Comparison of ENCODE assay signal across 13 cellular contexts in the genomic region with DNA sequence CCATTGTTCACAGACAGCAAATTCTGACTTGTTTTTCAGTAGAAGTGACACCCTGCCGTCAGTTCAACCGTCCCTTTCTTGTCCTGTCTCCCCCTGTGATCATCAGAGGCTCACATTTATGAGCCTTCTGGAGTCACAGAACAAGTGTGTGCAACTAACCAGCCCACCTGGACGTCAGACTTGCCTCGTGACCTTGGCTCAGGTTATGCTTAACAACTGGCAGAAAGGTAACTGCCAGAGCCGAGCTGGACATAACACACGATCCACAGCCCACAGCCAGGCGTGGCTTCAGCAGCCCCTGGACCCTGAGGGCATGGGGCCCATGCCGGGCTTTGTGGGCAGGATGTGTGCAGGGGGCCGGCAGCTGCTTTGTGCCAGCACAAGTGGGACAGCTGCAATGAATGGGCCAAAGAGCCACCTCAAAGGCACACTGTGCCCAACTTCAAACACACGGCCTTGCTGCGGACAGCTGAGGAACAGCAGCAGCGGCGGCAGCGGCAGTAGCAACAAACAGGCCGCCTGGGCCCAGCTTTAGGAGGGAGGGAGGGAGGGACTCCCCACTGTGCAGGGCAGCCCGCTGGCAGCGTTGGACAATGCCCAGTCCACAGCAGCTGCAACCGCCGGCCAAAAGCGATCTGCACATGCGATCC.
DNase-seq lines count a peak whose midpoint lies in the region; ATAC-seq and TF ChIP-seq lines count a peak whose summit lies in the region.
"Had no signal": no experiment of that assay in that cellular context is flagged by ENCODE, and none has a peak within 500 bp of the region (broad histone marks: within the 10 kb centered on the region; RNA-seq: fewer than 3 reads in every experiment).

No MANE protein-coding gene starts in this region.

- H2AFZ ChIP-seq in GM23338: peak overlapping the region; percentile 91

- H3K9me2 ChIP-seq in GM23338 (ENCODE audit: insufficient read depth): no peaks in the 10 kb centered on the region

- H4K20me1 ChIP-seq in GM23338 (replicated peaks; ENCODE audit: insufficient read depth): no peaks in the 10 kb centered on the region

- no peaks in the 10 kb centered on the region for H3K4me1 ChIP-seq in GM23338 (ENCODE audit: insufficient read depth)
- H3K4me1 ChIP-seq: thyroid gland had no signal

- H3K36me3 Mint-ChIP-seq in GM23338 (ENCODE audit: low read depth) (no peaks in the 10 kb centered on the region), immature natural killer cell (no peaks in the 10 kb centered on the region)
- H3K36me3 Mint-ChIP-seq in activated T-cell treated with anti-CD3 and anti-CD28 coated beads, Interleukin-2, amount 50 U/mL, for 4 hours (ENCODE audit: insufficient read depth): no peaks in the 10 kb centered on the region
- no peaks in the 10 kb centered on the region for H3K36me3 Mint-ChIP-seq in activated CD8-positive, alpha-beta T cell treated with anti-CD3 and anti-CD28 coated beads for 36 hours (ENCODE audit: low read depth)
- H3K36me3 Mint-ChIP-seq: T-cell had no signal

- H3K4me2 ChIP-seq in GM23338: no peak overlapping the region

- H3F3A ChIP-seq in GM23338 (replicated peaks; ENCODE audit: low read depth): no peaks in the 10 kb centered on the region

- intact Hi-C loops in activated CD8-positive, alpha-beta T cell treated with anti-CD3 and anti-CD28 coated beads for 36 hours (cut with micrococcal nuclease): no loop called here

- in situ Hi-C loops in ACHN (cut with HindIII; ENCODE audit: low pct_ligation_motif_present, low pct_unique_long_range_greater_than_20kb, low sequenced_read_pairs): no loop called here

- peak; percentile 72 for ATAC-seq in GM23338
- ATAC-seq in activated T-cell treated with anti-CD3 and anti-CD28 coated beads, Interleukin-2, amount 50 U/mL, for 4 hours: no peak
- ATAC-seq in activated CD8-positive, alpha-beta T cell treated with anti-CD3 and anti-CD28 coated beads for 36 hours: no peak
- ATAC-seq: activated CD8-positive, alpha-beta T cell treated with anti-CD3 and anti-CD28 coated beads, Interleukin-2, amount 10 ng/mL, durations not matched to agents 7 days and 5 days; activated naive CD8-positive, alpha-beta T cell treated with anti-CD3 and anti-CD28 coated beads, Interleukin-2, amount 50 U/mL, for 24 hours; T-cell had no signal

- no peaks in the 10 kb centered on the region for H3K27me3 ChIP-seq in GM23338 (ENCODE audit: insufficient read depth)
- H3K27me3 ChIP-seq: thyroid gland had no signal

- H3K27ac Mint-ChIP-seq in GM23338 (no peak overlapping the region), immature natural killer cell (no peak overlapping the region)
- no peak overlapping the region for H3K27ac Mint-ChIP-seq in activated CD8-positive, alpha-beta T cell treated with anti-CD3 and anti-CD28 coated beads for 36 hours
- H3K27ac Mint-ChIP-seq: activated CD8-positive, alpha-beta T cell treated with anti-CD3 and anti-CD28 coated beads, Interleukin-2, amount 10 ng/mL, durations not matched to agents 7 days and 5 days; activated naive CD8-positive, alpha-beta T cell treated with anti-CD3 and anti-CD28 coated beads, Interleukin-2, amount 50 U/mL, for 24 hours; T-cell had no signal

- H3K27me3 Mint-ChIP-seq in GM23338 (ENCODE audit: insufficient read depth, low read depth, poor library complexity) (peaks cover 2% of the 10 kb centered on the region), immature natural killer cell (ENCODE audit: low read depth in 3 of 3) (peaks cover 2 to 6% (median 2%) of the 10 kb centered on the region in 3 donors)
- peaks cover 3% of the 10 kb centered on the region for H3K27me3 Mint-ChIP-seq in activated T-cell treated with anti-CD3 and anti-CD28 coated beads, Interleukin-2, amount 50 U/mL, for 4 hours (ENCODE audit: low read depth)
- no peaks in the 10 kb centered on the region for H3K27me3 Mint-ChIP-seq in activated CD8-positive, alpha-beta T cell treated with anti-CD3 and anti-CD28 coated beads for 36 hours
- H3K27me3 Mint-ChIP-seq: activated naive CD8-positive, alpha-beta T cell treated with anti-CD3 and anti-CD28 coated beads, Interleukin-2, amount 50 U/mL, for 24 hours; T-cell had no signal

- H3K9me3 Mint-ChIP-seq in GM23338: no peaks in the 10 kb centered on the region; the same call in 2 of the 3 replicates
- H3K9me3 Mint-ChIP-seq in immature natural killer cell: no peaks in the 10 kb centered on the region
- no peaks in the 10 kb centered on the region for H3K9me3 Mint-ChIP-seq in activated T-cell treated with anti-CD3 and anti-CD28 coated beads, Interleukin-2, amount 50 U/mL, for 4 hours
- no peaks in the 10 kb centered on the region for H3K9me3 Mint-ChIP-seq in activated CD8-positive, alpha-beta T cell treated with anti-CD3 and anti-CD28 coated beads for 36 hours
- H3K9me3 Mint-ChIP-seq: activated naive CD8-positive, alpha-beta T cell treated with anti-CD3 and anti-CD28 coated beads, Interleukin-2, amount 50 U/mL, for 24 hours; T-cell had no signal

- no peak overlapping the region for H3K4me3 ChIP-seq in GM23338
- H3K4me3 ChIP-seq: thyroid gland had no signal

- CTCF ChIA-PET in activated CD8-positive, alpha-beta T cell treated with anti-CD3 and anti-CD28 coated beads for 36 hours (lab: Charles Lee): interaction anchor here (0.8 kb wide), 1 partner anchor 144 kb away, joined by 3 read pairs; no protein-coding TSS in a partner anchor

- H3K36me3 ChIP-seq in GM23338 (ENCODE audit: insufficient read depth): no peaks in the 10 kb centered on the region
- H3K36me3 ChIP-seq: thyroid gland had no signal

- no peak overlapping the region for H3K27ac ChIP-seq in GM23338 (ENCODE audit: low read depth)
- H3K27ac ChIP-seq: thyroid gland had no signal

- H3K79me2 ChIP-seq in GM23338 (replicated peaks; ENCODE audit: insufficient read depth): no peaks in the 10 kb centered on the region

- H3K4me1 Mint-ChIP-seq in GM23338 (no peaks in the 10 kb centered on the region; the same call in 2 of the 3 replicates), immature natural killer cell (peaks cover 0 to 5% of the 10 kb centered on the region in 2 donors)
- H3K4me1 Mint-ChIP-seq in activated T-cell treated with anti-CD3 and anti-CD28 coated beads, Interleukin-2, amount 50 U/mL, for 4 hours (ENCODE audit: low read depth): no peaks in the 10 kb centered on the region
- no peaks in the 10 kb centered on the region for H3K4me1 Mint-ChIP-seq in activated CD8-positive, alpha-beta T cell treated with anti-CD3 and anti-CD28 coated beads for 36 hours (ENCODE audit: low read depth)
- H3K4me1 Mint-ChIP-seq: T-cell had no signal

- TF ChIP-seq CTCF in GM23338 (conservative IDR thresholded peaks at IDR 0.05; ENCODE audit: low read depth in 2 of 2): no peak
- TF ChIP-seq CTCF in activated CD8-positive, alpha-beta T cell treated with anti-CD3 and anti-CD28 coated beads for 36 hours (IDR thresholded peaks at IDR 0.05): no peak

- no peak overlapping the region for H3K4me3 Mint-ChIP-seq in GM23338
- H3K4me3 Mint-ChIP-seq in immature natural killer cell: no peak overlapping the region
- H3K4me3 Mint-ChIP-seq in activated T-cell treated with anti-CD3 and anti-CD28 coated beads, Interleukin-2, amount 50 U/mL, for 4 hours: no peak overlapping the region
- no peak overlapping the region for H3K4me3 Mint-ChIP-seq in activated CD8-positive, alpha-beta T cell treated with anti-CD3 and anti-CD28 coated beads for 36 hours
- H3K4me3 Mint-ChIP-seq: activated CD8-positive, alpha-beta T cell treated with anti-CD3 and anti-CD28 coated beads, Interleukin-2, amount 10 ng/mL, durations not matched to agents 7 days and 5 days; activated naive CD8-positive, alpha-beta T cell treated with anti-CD3 and anti-CD28 coated beads, Interleukin-2, amount 50 U/mL, for 24 hours; T-cell had no signal

- DNase-seq in GM23338 (ENCODE audit: low spot score) (peak; percentile 27), SK-N-DZ (ENCODE audit: low spot score) (peak; percentile 4), immature natural killer cell (peak in 2 of 3 donors; percentile 7 to 15), putamen (ENCODE audit: low spot score) (peak; percentile 76), ACHN (no peak), NOMO-1 treated with dmso at 0.1 percent for 144 hours (lab: John Stamatoyannopoulos, UW; ENCODE audit: unreplicated experiment) (no peak)
- DNase-seq in activated T-cell treated with anti-CD3 and anti-CD28 coated beads, Interleukin-2, amount 50 U/mL, for 4 hours: no peak
- no peak for DNase-seq in activated CD8-positive, alpha-beta T cell treated with anti-CD3 and anti-CD28 coated beads for 36 hours
- DNase-seq: activated CD8-positive, alpha-beta T cell treated with anti-CD3 and anti-CD28 coated beads, Interleukin-2, amount 10 ng/mL, durations not matched to agents 7 days and 5 days; activated naive CD8-positive, alpha-beta T cell treated with anti-CD3 and anti-CD28 coated beads, Interleukin-2, amount 50 U/mL, for 24 hours; MM.1S; T-cell; thyroid gland had no signal

- POLR2A ChIA-PET in activated CD8-positive, alpha-beta T cell treated with anti-CD3 and anti-CD28 coated beads for 36 hours (lab: Charles Lee): no interaction called here

TF ChIP-seq in GM23338, 12 proteins besides CTCF, POLR2A, EP300 and RAD21 (continues in another document):
- no peak for TF ChIP-seq ZNF331 (CRISPR knock-in tag; IDR thresholded peaks at IDR 0.05; ENCODE audit: low read depth)

Comparison
In these comparisons a context has a peak if more than half of its experiments do, and no peak if none do; other contexts are left out.
1. DNase-seq: peak in GM23338 (single experiment), SK-N-DZ (single experiment), immature natural killer cell (2 of 3) and putamen (single experiment); none in activated T-cell treated with anti-CD3 and anti-CD28 coated beads, Interleukin-2, amount 50 U/mL, for 4 hours (single experiment), ACHN (single experiment), activated CD8-positive, alpha-beta T cell treated with anti-CD3 and anti-CD28 coated beads for 36 hours (single experiment) and NOMO-1 treated with dmso at 0.1 percent for 144 hours (single experiment).